ENCODE assay signal across 9 cellular contexts in the genomic region with DNA sequence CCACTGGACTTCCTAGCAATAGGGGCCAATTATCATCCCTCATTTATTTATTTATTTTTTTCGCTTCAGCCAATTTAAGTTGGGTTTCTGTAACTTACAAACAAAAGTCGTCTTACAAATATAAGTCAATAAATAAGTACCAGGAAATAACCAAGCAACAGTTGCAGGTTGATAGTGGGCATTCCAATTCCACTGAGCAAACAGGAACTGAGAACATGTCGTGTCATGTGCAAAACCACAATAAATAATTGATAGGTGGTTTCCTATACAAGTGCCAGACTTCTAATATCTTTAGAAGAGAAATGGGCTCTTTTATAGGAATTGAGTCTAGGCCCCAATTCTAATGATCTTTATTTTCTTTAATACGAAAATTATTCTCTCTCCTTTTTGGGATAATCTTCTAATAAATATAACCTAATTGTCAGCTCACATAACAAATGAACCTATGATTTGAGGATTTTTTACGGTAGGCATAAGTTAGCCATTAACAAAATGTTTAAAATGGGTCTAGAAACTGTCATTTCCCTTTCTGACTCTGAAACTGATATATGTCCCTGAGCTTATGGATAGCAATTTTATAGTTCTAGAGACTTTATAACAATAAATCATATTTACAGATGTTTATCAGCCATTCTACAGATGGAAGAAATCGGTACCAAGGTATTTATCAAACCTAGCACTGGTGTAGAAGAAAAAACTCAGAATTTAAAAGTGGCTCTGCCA.
DNase-seq lines count a peak whose midpoint lies in the region; ATAC-seq and TF ChIP-seq lines count a peak whose summit lies in the region.
"Had no signal": no experiment of that assay in that cellular context is flagged by ENCODE, and none has a peak within 500 bp of the region (broad histone marks: within the 10 kb centered on the region; RNA-seq: fewer than 3 reads in every experiment).

No MANE protein-coding gene starts in this region.

- H3K27me3 Mint-ChIP-seq in memory B cell, result no peaks in the 10 kb centered on the region

- H3K79me2 ChIP-seq in OCI-LY3 (ENCODE audit: low read length), result peaks cover 89% of the 10 kb centered on the region

- peaks cover 40% of the 10 kb centered on the region for H3K36me3 ChIP-seq in OCI-LY3 (replicated peaks; ENCODE audit: low read depth, low read length)

- H3K36me3 Mint-ChIP-seq in memory B cell, result peaks cover 26% of the 10 kb centered on the region

- peak overlapping the region; percentile 94 for H3K27ac ChIP-seq in OCI-LY3 (ENCODE audit: low read length)

- H3K9me3 Mint-ChIP-seq in memory B cell, result peaks cover 1% of the 10 kb centered on the region

- DNase-seq in memory B cell (ENCODE audit: low spot score in 2 of 2), result peak in 1 of 2 donors; percentile 44
- DNase-seq in GM19238 (ENCODE audit: insufficient read length, low spot score), result no peak
- DNase-seq in NCI-H2029 (lab: John Stamatoyannopoulos, UW), result no peak
- no peak for DNase-seq in stimulated activated CD4-positive, alpha-beta T cell treated with anti-CD3 and anti-CD28 coated beads, Interleukin-15, amount 100 ng/mL, for 24 hours
- DNase-seq in midbrain (lab: John Stamatoyannopoulos, UW), result no peak
- DNase-seq: activated gamma-delta T cell had no signal

- H3K27ac Mint-ChIP-seq in memory B cell, result peak overlapping the region; percentile 98

- H3K4me1 ChIP-seq in OCI-LY3 (ENCODE audit: low read length), result peaks cover 65% of the 10 kb centered on the region

- peaks cover 23% of the 10 kb centered on the region for H3K4me1 Mint-ChIP-seq in memory B cell

- peak overlapping the region; percentile 66 for H3K9ac ChIP-seq in OCI-LY3 (ENCODE audit: low read length)

- ATAC-seq in GM19025 (IDR thresholded peaks at IDR 0.05; ENCODE audit: low read depth, unreplicated experiment) (peak; percentile 74), HG02884 (IDR thresholded peaks at IDR 0.05; ENCODE audit: unreplicated experiment) (peak; percentile 35), memory B cell (ENCODE audit: low read depth) (peak; percentile 79)

- no peaks in the 10 kb centered on the region for H3K27me3 ChIP-seq in OCI-LY3 (ENCODE audit: low read depth, low read length)

- peak overlapping the region; percentile 63 for H3K4me3 ChIP-seq in OCI-LY3 (ENCODE audit: low read length)

- peaks cover 66% of the 10 kb centered on the region for H4K20me1 ChIP-seq in OCI-LY3 (ENCODE audit: insufficient read depth, low read length)

- peak overlapping the region; percentile 80 for H3K4me2 ChIP-seq in OCI-LY3 (ENCODE audit: low read length)

- H3K4me3 Mint-ChIP-seq in memory B cell, result no peak overlapping the region

- H3K9me3 ChIP-seq in OCI-LY3 (ENCODE audit: insufficient read depth, low read length), result no peaks in the 10 kb centered on the region; the same call in 1 of the 2 replicates

- H2AFZ ChIP-seq in OCI-LY3 (ENCODE audit: low read depth, low read length), result no peak overlapping the region

- TF ChIP-seq CTCF in OCI-LY3 (IDR thresholded peaks at IDR 0.05; ENCODE audit: low read depth, low read length), result no peak
